8 cellular contexts compared by ENCODE assay signal in genomic region chr2:174595904-174596397, GRCh38. TPM values are rescaled to one million over a fixed set of nuclear protein-coding genes. Genes with fewer than 3 reads are reported as not detected.
DNase-seq lines count a peak whose midpoint lies in the region; ATAC-seq and TF ChIP-seq lines count a peak whose summit lies in the region.

No MANE protein-coding gene starts in this region.

- H3K27me3 ChIP-seq in lower lobe of right lung (ENCODE audit: low read depth) (no peaks in the 10 kb centered on the region), transverse colon (no peaks in the 10 kb centered on the region)

- peak overlapping the region; percentile 44 for H3K4me3 ChIP-seq in lower lobe of right lung
- peak overlapping the region in 3 of 4 donors; percentile 10 to 37 (median 18) for H3K4me3 ChIP-seq in transverse colon

- CTCF ChIA-PET in activated CD4-positive, alpha-beta memory T cell treated with anti-CD3 and anti-CD28 coated beads, Interleukin-2, amount 10 ng/mL, durations not matched to agents 7 days and 5 days (lab: Charles Lee), result interaction anchor here (0.7 to 15.3 kb wide), 14 partner anchors 7 to 897 kb away, joined by 3 to 162 read pairs (median 5); no protein-coding TSS in a partner anchor

- peak; percentile 4 for TF ChIP-seq POLR2A in transverse colon (IDR thresholded peaks at IDR 0.05)

- no peak for ATAC-seq in lower lobe of right lung
- no peak for ATAC-seq in HG02571 (IDR thresholded peaks at IDR 0.05; ENCODE audit: unreplicated experiment)

- H3K4me1 ChIP-seq in lower lobe of right lung (peaks cover 35% of the 10 kb centered on the region), transverse colon (peaks cover 5 to 53% (median 16%) of the 10 kb centered on the region in 4 donors)

- WGBS in transverse colon (ENCODE audit: low coverage in 1 of 2), 2 donors, result 60 to 88% methylated on average over 1 to 2 of the region's 2 CpGs

- POLR2A ChIA-PET in activated CD4-positive, alpha-beta memory T cell treated with anti-CD3 and anti-CD28 coated beads, Interleukin-2, amount 10 ng/mL, durations not matched to agents 7 days and 5 days (lab: Charles Lee), result interaction anchor here (1.9 to 15.7 kb wide), 8 partner anchors 15 to 572 kb away, joined by 6 to 558 read pairs (median 92); partner anchors contain the start of genes ATF2 and GPR155

- H3K9me3 ChIP-seq in lower lobe of right lung (no peaks in the 10 kb centered on the region), transverse colon (no peaks in the 10 kb centered on the region)

- peak overlapping the region; percentile 92 for H3K4me3 Mint-ChIP-seq in activated naive CD4-positive, alpha-beta T cell treated with anti-CD3 and anti-CD28 coated beads, Interleukin-2, amount 50 U/mL, for 24 hours
- H3K4me3 Mint-ChIP-seq in activated CD4-positive, alpha-beta memory T cell treated with anti-CD3 and anti-CD28 coated beads, Interleukin-2, amount 10 ng/mL, durations not matched to agents 7 days and 5 days, result peak overlapping the region; percentile 86

- H3K36me3 Mint-ChIP-seq in activated naive CD4-positive, alpha-beta T cell treated with anti-CD3 and anti-CD28 coated beads, Interleukin-2, amount 50 U/mL, for 24 hours, result peaks cover 9% of the 10 kb centered on the region
- H3K36me3 Mint-ChIP-seq in activated CD4-positive, alpha-beta memory T cell treated with anti-CD3 and anti-CD28 coated beads, Interleukin-2, amount 10 ng/mL, durations not matched to agents 7 days and 5 days (ENCODE audit: low read depth), result peaks cover 77% of the 10 kb centered on the region

- peaks cover 69% of the 10 kb centered on the region for H3K4me1 Mint-ChIP-seq in activated naive CD4-positive, alpha-beta T cell treated with anti-CD3 and anti-CD28 coated beads, Interleukin-2, amount 50 U/mL, for 24 hours
- peaks cover 54% of the 10 kb centered on the region for H3K4me1 Mint-ChIP-seq in activated CD4-positive, alpha-beta memory T cell treated with anti-CD3 and anti-CD28 coated beads, Interleukin-2, amount 10 ng/mL, durations not matched to agents 7 days and 5 days

- no peaks in the 10 kb centered on the region for H3K36me3 ChIP-seq in lower lobe of right lung
- H3K36me3 ChIP-seq in transverse colon, result no peaks in the 10 kb centered on the region

- in situ Hi-C loops in transverse colon (cut with MboI; ENCODE audit: low pct_ligation_motif_present in 1 of 4, low pct_unique_long_range_greater_than_20kb in 1 of 4, low sequenced_read_pairs in 3 of 4), result loop anchor here in 1 of 4 donors (25.0 kb wide), 1 partner anchor 91 kb away; no protein-coding TSS in a partner anchor

- no peaks in the 10 kb centered on the region for H3K27me3 Mint-ChIP-seq in activated naive CD4-positive, alpha-beta T cell treated with anti-CD3 and anti-CD28 coated beads, Interleukin-2, amount 50 U/mL, for 24 hours
- H3K27me3 Mint-ChIP-seq in activated CD4-positive, alpha-beta memory T cell treated with anti-CD3 and anti-CD28 coated beads, Interleukin-2, amount 10 ng/mL, durations not matched to agents 7 days and 5 days, result no peaks in the 10 kb centered on the region

- TF ChIP-seq CTCF in lower lobe of right lung (IDR thresholded peaks at IDR 0.05) (no peak), transverse colon (IDR thresholded peaks at IDR 0.05) (no peak)

- H3K27ac Mint-ChIP-seq in activated naive CD4-positive, alpha-beta T cell treated with anti-CD3 and anti-CD28 coated beads, Interleukin-2, amount 50 U/mL, for 24 hours, result peak overlapping the region; percentile 96
- peak overlapping the region; percentile 96 for H3K27ac Mint-ChIP-seq in activated CD4-positive, alpha-beta memory T cell treated with anti-CD3 and anti-CD28 coated beads, Interleukin-2, amount 10 ng/mL, durations not matched to agents 7 days and 5 days

- TF ChIP-seq EP300 in transverse colon (IDR thresholded peaks at IDR 0.05; ENCODE audit: low read depth), result no peak

- no peak for DNase-seq in activated naive CD4-positive, alpha-beta T cell treated with anti-CD3 and anti-CD28 coated beads, Interleukin-2, amount 50 U/mL, for 16 hours
- no peak for DNase-seq in activated CD4-positive, alpha-beta memory T cell treated with anti-CD3 and anti-CD28 coated beads, Interleukin-2, amount 10 ng/mL, durations not matched to agents 7 days and 5 days
- DNase-seq in lower lobe of right lung, result no peak
- no peak for DNase-seq in transverse colon
- DNase-seq in COLO668 (lab: John Stamatoyannopoulos, UW; ENCODE audit: unreplicated experiment), result no peak
- no peak for DNase-seq in ureter (ENCODE audit: low spot score)

- H3K9me3 Mint-ChIP-seq in activated naive CD4-positive, alpha-beta T cell treated with anti-CD3 and anti-CD28 coated beads, Interleukin-2, amount 50 U/mL, for 24 hours, result no peaks in the 10 kb centered on the region
- no peaks in the 10 kb centered on the region for H3K9me3 Mint-ChIP-seq in activated CD4-positive, alpha-beta memory T cell treated with anti-CD3 and anti-CD28 coated beads, Interleukin-2, amount 10 ng/mL, durations not matched to agents 7 days and 5 days

- intact Hi-C loops in lower lobe of right lung (cut with DNase I), result no loop called here
- intact Hi-C loops in transverse colon (cut with DNase I; ENCODE audit: low total_unique reads), result no loop called here

- H3K27ac ChIP-seq in lower lobe of right lung (peak overlapping the region; percentile 77), transverse colon (peak overlapping the region; percentile 81 to 84 (median 83))

RNA-seq across cellular contexts. Expression of gene WIPF1, which starts 1.7 kb away (rescaled TPM):
- 100 to 1,000 TPM; 574 to 590 TPM for total RNA-seq in activated CD4-positive, alpha-beta memory T cell treated with anti-CD3 and anti-CD28 coated beads, Interleukin-2, amount 10 ng/mL, durations not matched to agents 7 days and 5 days
- 84.4 TPM for total RNA-seq in lower lobe of right lung
- 10 to 100 TPM in 3 of 4 donors, 1 to 10 TPM in 1; 8.5 to 32.6 (median 16.1) TPM for total RNA-seq in transverse colon
- total RNA-seq in ureter, result 35.7 TPM
